Comparison of ENCODE assay signal across 2 cellular contexts in the genomic region with DNA sequence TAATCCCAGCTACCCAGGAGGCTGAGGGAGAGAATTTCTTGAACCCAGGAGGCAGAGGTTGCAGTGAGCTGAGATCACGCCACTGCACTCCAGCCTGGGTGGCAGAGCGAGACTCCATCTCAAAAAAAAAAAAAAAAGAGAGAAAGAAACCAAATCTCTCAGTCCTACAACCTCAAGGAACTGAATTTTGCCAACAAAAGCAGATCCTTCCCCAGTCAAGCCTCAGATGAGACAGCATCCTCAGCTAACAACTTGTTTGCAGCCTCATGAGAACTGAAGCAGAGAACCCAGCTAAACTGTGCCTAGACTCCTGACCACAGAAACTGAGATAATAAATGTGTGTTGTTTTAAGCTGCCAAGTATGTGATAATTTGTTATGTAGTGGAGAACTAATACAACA.
TF ChIP-seq lines count a peak whose summit lies in the region.

No MANE protein-coding gene starts in this region.

TF ChIP-seq in HEK293, 187 proteins besides CTCF, POLR2A, EP300 and RAD21:
- TF ChIP-seq ZNF701 (tag by site-specific recombination; IDR thresholded peaks at IDR 0.05) (no peak), SETDB1 (IDR thresholded peaks at IDR 0.05; ENCODE audit: insufficient read length, low read length) (peak; percentile 42), GLIS1 (tag by site-specific recombination; IDR thresholded peaks at IDR 0.05) (no peak)
TF ChIP-seq in HEK293: peak in this region for 1.

TF ChIP-seq in HepG2, 621 proteins besides CTCF, POLR2A, EP300 and RAD21:
- TF ChIP-seq, protein P1, sequence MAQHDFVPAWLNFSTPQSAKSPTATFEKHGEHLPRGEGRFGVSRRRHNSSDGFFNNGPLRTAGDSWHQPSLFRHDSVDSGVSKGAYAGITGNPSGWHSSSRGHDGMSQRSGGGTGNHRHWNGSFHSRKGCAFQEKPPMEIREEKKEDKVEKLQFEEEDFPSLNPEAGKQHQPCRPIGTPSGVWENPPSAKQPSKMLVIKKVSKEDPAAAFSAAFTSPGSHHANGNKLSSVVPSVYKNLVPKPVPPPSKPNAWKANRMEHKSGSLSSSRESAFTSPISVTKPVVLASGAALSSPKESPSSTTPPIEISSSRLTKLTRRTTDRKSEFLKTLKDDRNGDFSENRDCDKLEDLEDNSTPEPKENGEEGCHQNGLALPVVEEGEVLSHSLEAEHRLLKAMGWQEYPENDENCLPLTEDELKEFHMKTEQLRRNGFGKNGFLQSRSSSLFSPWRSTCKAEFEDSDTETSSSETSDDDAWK (CRISPR knock-in tag; IDR thresholded peaks at IDR 0.05): no peak
- TF ChIP-seq DMAP1 (CRISPR knock-in tag; IDR thresholded peaks at IDR 0.05) (no peak), BCL6 (CRISPR knock-in tag; IDR thresholded peaks at IDR 0.05) (no peak), ARNTL (CRISPR knock-in tag; IDR thresholded peaks at IDR 0.05) (no peak)
- TF ChIP-seq, protein P2, sequence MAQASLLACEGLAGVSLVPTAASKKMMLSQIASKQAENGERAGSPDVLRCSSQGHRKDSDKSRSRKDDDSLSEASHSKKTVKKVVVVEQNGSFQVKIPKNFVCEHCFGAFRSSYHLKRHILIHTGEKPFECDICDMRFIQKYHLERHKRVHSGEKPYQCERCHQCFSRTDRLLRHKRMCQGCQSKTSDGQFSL (CRISPR knock-in tag; IDR thresholded peaks at IDR 0.05): no peak
